12 cellular contexts compared by ENCODE assay signal in genomic region chr17:75383842-75384195, GRCh38.
"Had no signal": no experiment of that assay in that cellular context is flagged by ENCODE, and none has a peak within 500 bp of the region (broad histone marks: within the 10 kb centered on the region; RNA-seq: fewer than 3 reads in every experiment).

No MANE protein-coding gene starts in this region.

- H3K27me3 Mint-ChIP-seq: activated CD4-positive, alpha-beta memory T cell treated with anti-CD3 and anti-CD28 coated beads for 36 hours had no signal

- H3K4me3 ChIP-seq: ascending aorta, colonic mucosa, smooth muscle cell, suprapubic skin, upper lobe of right lung had no signal

- H3K9me3 Mint-ChIP-seq: activated CD4-positive, alpha-beta memory T cell treated with anti-CD3 and anti-CD28 coated beads for 36 hours; activated T-cell treated with anti-CD3 and anti-CD28 coated beads, Interleukin-2, amount 50 U/mL, for 72 hours had no signal

- H3K4me1 ChIP-seq: ascending aorta, colonic mucosa, foreskin keratinocyte, suprapubic skin had no signal

- H3K27me3 ChIP-seq: ascending aorta, colonic mucosa, foreskin keratinocyte, suprapubic skin, upper lobe of right lung had no signal

- H3K4me3 Mint-ChIP-seq: activated CD4-positive, alpha-beta memory T cell treated with anti-CD3 and anti-CD28 coated beads for 36 hours; activated T-cell treated with anti-CD3 and anti-CD28 coated beads, Interleukin-2, amount 50 U/mL, for 72 hours had no signal

- DNase-seq: activated CD4-positive, alpha-beta memory T cell treated with anti-CD3 and anti-CD28 coated beads for 36 hours; activated CD4-positive, alpha-beta T cell treated with anti-CD3 and anti-CD28 coated beads for 1 hour; activated gamma-delta T cell treated with Interleukin-2 at 50 U/mL for 16 hours; activated T-cell treated with anti-CD3 and anti-CD28 coated beads, Interleukin-2, amount 50 U/mL, for 72 hours; colonic mucosa; foreskin keratinocyte; kidney; right cardiac atrium; upper lobe of right lung had no signal

- H3K27ac Mint-ChIP-seq: activated CD4-positive, alpha-beta memory T cell treated with anti-CD3 and anti-CD28 coated beads for 36 hours; activated T-cell treated with anti-CD3 and anti-CD28 coated beads, Interleukin-2, amount 50 U/mL, for 72 hours had no signal

- H3K9me3 ChIP-seq: ascending aorta, colonic mucosa, suprapubic skin, upper lobe of right lung had no signal

- H3K27ac ChIP-seq: ascending aorta, colonic mucosa, foreskin keratinocyte, suprapubic skin, upper lobe of right lung had no signal

- H3K36me3 ChIP-seq: ascending aorta, colonic mucosa, suprapubic skin had no signal
